Comparison of ENCODE assay signal across 10 cellular contexts in genomic region chr9:137030528-137030927, GRCh38. TPM values are rescaled to one million over a fixed set of nuclear protein-coding genes. Genes with fewer than 3 reads are reported as not detected.
DNase-seq lines count a peak whose midpoint lies in the region; ATAC-seq and TF ChIP-seq lines count a peak whose summit lies in the region.
"Had no signal": no experiment of that assay in that cellular context is flagged by ENCODE, and none has a peak within 500 bp of the region (broad histone marks: within the 10 kb centered on the region; RNA-seq: fewer than 3 reads in every experiment).

No MANE protein-coding gene starts in this region.

- TF ChIP-seq CTCF in HL-60 (IDR thresholded peaks at IDR 0.05; ENCODE audit: insufficient read depth, low read length): no peak

- POLR2A ChIA-PET in T-cell (lab: Charles Lee): interaction anchor here in 1 of 2 donors (0.5 kb wide), 1 partner anchor 37 kb away, joined by 3 read pairs; no protein-coding TSS in a partner anchor
- POLR2A ChIA-PET in activated naive CD8-positive, alpha-beta T cell treated with anti-CD3 and anti-CD28 coated beads, Interleukin-2, amount 10 ng/mL, durations not matched to agents 7 days and 5 days (lab: Charles Lee): interaction anchor here (1.7 kb wide), 1 partner anchor 99 kb away, joined by 5 read pairs; no protein-coding TSS in a partner anchor

- H3K36me3 Mint-ChIP-seq in T-cell: no peaks in the 10 kb centered on the region
- H3K36me3 Mint-ChIP-seq in activated naive CD8-positive, alpha-beta T cell treated with anti-CD3 and anti-CD28 coated beads, Interleukin-2, amount 10 ng/mL, durations not matched to agents 7 days and 5 days: no peaks in the 10 kb centered on the region

- H3K27me3 Mint-ChIP-seq in T-cell: no peaks in the 10 kb centered on the region
- peaks cover 2% of the 10 kb centered on the region for H3K27me3 Mint-ChIP-seq in activated naive CD8-positive, alpha-beta T cell treated with anti-CD3 and anti-CD28 coated beads, Interleukin-2, amount 10 ng/mL, durations not matched to agents 7 days and 5 days

- peak overlapping the region; percentile 81 to 88 for H3K27ac Mint-ChIP-seq in T-cell
- peak overlapping the region; percentile 65 for H3K27ac Mint-ChIP-seq in activated naive CD8-positive, alpha-beta T cell treated with anti-CD3 and anti-CD28 coated beads, Interleukin-2, amount 10 ng/mL, durations not matched to agents 7 days and 5 days

- H3K4me3 Mint-ChIP-seq in T-cell: peak overlapping the region; percentile 73 to 78 (median 74)
- peak overlapping the region; percentile 48 for H3K4me3 Mint-ChIP-seq in activated naive CD8-positive, alpha-beta T cell treated with anti-CD3 and anti-CD28 coated beads, Interleukin-2, amount 10 ng/mL, durations not matched to agents 7 days and 5 days

- peak; percentile 96 to 99 for DNase-seq in HL-60 (ENCODE audit: low read depth in 1 of 2, low spot score in 1 of 2)
- DNase-seq in T-cell: peak in 20 of 34 experiments; percentile 16 to 52 (median 32)
- DNase-seq in activated naive CD8-positive, alpha-beta T cell treated with anti-CD3 and anti-CD28 coated beads, Interleukin-2, amount 10 ng/mL, durations not matched to agents 7 days and 5 days: peak; percentile 54
- peak; percentile 59 for DNase-seq in stimulated activated CD4-positive, alpha-beta T cell treated with anti-CD3 and anti-CD28 coated beads, Interleukin-4, amount 100 ng/mL, for 24 hours
- DNase-seq in DMS79 (lab: John Stamatoyannopoulos, UW): no peak
- no peak for DNase-seq in DMS 273 (lab: John Stamatoyannopoulos, UW; ENCODE audit: unreplicated experiment)
- DNase-seq: H7, right cardiac atrium had no signal

- peak overlapping the region; percentile 88 for H3K4me3 ChIP-seq in HL-60 (replicated peaks; ENCODE audit: insufficient read depth, low read length)

- ATAC-seq in T-cell (replicated peaks in 1 of 4) (no peak), HG02885 (IDR thresholded peaks at IDR 0.05; ENCODE audit: poor library complexity, unreplicated experiment) (no peak), HG02763 (IDR thresholded peaks at IDR 0.05; ENCODE audit: unreplicated experiment) (no peak)
- ATAC-seq in activated naive CD8-positive, alpha-beta T cell treated with anti-CD3 and anti-CD28 coated beads, Interleukin-2, amount 10 ng/mL, durations not matched to agents 7 days and 5 days (ENCODE audit: low read depth): no peak
- ATAC-seq: right cardiac atrium had no signal

- peak overlapping the region; percentile 98 for H3K27ac ChIP-seq in HL-60 (replicated peaks)

- peaks cover 52 to 66% (median 56%) of the 10 kb centered on the region in 3 donors for H3K4me1 Mint-ChIP-seq in T-cell
- peaks cover 33% of the 10 kb centered on the region for H3K4me1 Mint-ChIP-seq in activated naive CD8-positive, alpha-beta T cell treated with anti-CD3 and anti-CD28 coated beads, Interleukin-2, amount 10 ng/mL, durations not matched to agents 7 days and 5 days

- H3K9me3 Mint-ChIP-seq in T-cell: no peaks in the 10 kb centered on the region
- H3K9me3 Mint-ChIP-seq in activated naive CD8-positive, alpha-beta T cell treated with anti-CD3 and anti-CD28 coated beads, Interleukin-2, amount 10 ng/mL, durations not matched to agents 7 days and 5 days: no peaks in the 10 kb centered on the region

- H3K27me3 ChIP-seq in HL-60 (ENCODE audit: insufficient read depth, poor library complexity, severe bottlenecking): no peaks in the 10 kb centered on the region

- CTCF ChIA-PET in T-cell (lab: Charles Lee): interaction anchor here in 1 of 2 donors (1.3 to 1.9 kb wide), 3 partner anchors 16 to 252 kb away, joined by 4 to 9 read pairs (median 5); partner anchors contain the start of gene TUBB4B

RNA-seq across cellular contexts. Expression of gene FUT7, which starts 1.4 kb away (rescaled TPM):
- 1 to 10 TPM; 1.1 to 7.7 (median 5.1) TPM for total RNA-seq in T-cell
- under 1 TPM; 0.39 to 0.62 TPM for total RNA-seq in activated naive CD8-positive, alpha-beta T cell treated with anti-CD3 and anti-CD28 coated beads, Interleukin-2, amount 10 ng/mL, durations not matched to agents 7 days and 5 days
- total RNA-seq: H7 had no signal

RNA-seq across cellular contexts. Expression of gene ABCA2, which starts 2.5 kb away (rescaled TPM):
- total RNA-seq in T-cell: 100 to 1,000 TPM in 3 of 5 donors, 10 to 100 TPM in 2; 58.6 to 138 (median 121) TPM
- total RNA-seq in activated naive CD8-positive, alpha-beta T cell treated with anti-CD3 and anti-CD28 coated beads, Interleukin-2, amount 10 ng/mL, durations not matched to agents 7 days and 5 days: 10 to 100 TPM; 67.1 to 74.5 TPM

RNA-seq across cellular contexts. Expression of gene NPDC1, which starts 15.4 kb away (rescaled TPM):
- 10 to 100 TPM; 32.4 to 76.7 (median 57.0) TPM for total RNA-seq in T-cell
- 10 to 100 TPM; 22.4 to 27.0 TPM for total RNA-seq in activated naive CD8-positive, alpha-beta T cell treated with anti-CD3 and anti-CD28 coated beads, Interleukin-2, amount 10 ng/mL, durations not matched to agents 7 days and 5 days

RNA-seq across cellular contexts. Expression of gene ENTPD2, which starts 23.3 kb away (rescaled TPM):
- total RNA-seq in T-cell: under 1 TPM in 1 of 5 donors, not detected in 4; 0.32 TPM
- total RNA-seq in activated naive CD8-positive, alpha-beta T cell treated with anti-CD3 and anti-CD28 coated beads, Interleukin-2, amount 10 ng/mL, durations not matched to agents 7 days and 5 days: not detected
- total RNA-seq: H7 had no signal

RNA-seq across cellular contexts. Expression of gene CLIC3, which starts 34.2 kb away (rescaled TPM):
- total RNA-seq in T-cell: 10 to 100 TPM in 2 of 5 donors, 1 to 10 TPM in 3; 5.4 to 24.7 (median 8.0) TPM
- 10 to 100 TPM; 13.3 to 14.7 TPM for total RNA-seq in activated naive CD8-positive, alpha-beta T cell treated with anti-CD3 and anti-CD28 coated beads, Interleukin-2, amount 10 ng/mL, durations not matched to agents 7 days and 5 days
- total RNA-seq: H7 had no signal

Comparison
In these comparisons a context has a peak if more than half of its experiments do, and no peak if none do; other contexts are left out.
1. DNase-seq: peak in HL-60 (2 of 2), T-cell (20 of 34), activated naive CD8-positive, alpha-beta T cell treated with anti-CD3 and anti-CD28 coated beads, Interleukin-2, amount 10 ng/mL, durations not matched to agents 7 days and 5 days (single experiment) and stimulated activated CD4-positive, alpha-beta T cell treated with anti-CD3 and anti-CD28 coated beads, Interleukin-4, amount 100 ng/mL, for 24 hours (single experiment); none in DMS79 (single experiment) and DMS 273 (single experiment).